Comparison of ENCODE assay signal across 8 cellular contexts in the genomic region with DNA sequence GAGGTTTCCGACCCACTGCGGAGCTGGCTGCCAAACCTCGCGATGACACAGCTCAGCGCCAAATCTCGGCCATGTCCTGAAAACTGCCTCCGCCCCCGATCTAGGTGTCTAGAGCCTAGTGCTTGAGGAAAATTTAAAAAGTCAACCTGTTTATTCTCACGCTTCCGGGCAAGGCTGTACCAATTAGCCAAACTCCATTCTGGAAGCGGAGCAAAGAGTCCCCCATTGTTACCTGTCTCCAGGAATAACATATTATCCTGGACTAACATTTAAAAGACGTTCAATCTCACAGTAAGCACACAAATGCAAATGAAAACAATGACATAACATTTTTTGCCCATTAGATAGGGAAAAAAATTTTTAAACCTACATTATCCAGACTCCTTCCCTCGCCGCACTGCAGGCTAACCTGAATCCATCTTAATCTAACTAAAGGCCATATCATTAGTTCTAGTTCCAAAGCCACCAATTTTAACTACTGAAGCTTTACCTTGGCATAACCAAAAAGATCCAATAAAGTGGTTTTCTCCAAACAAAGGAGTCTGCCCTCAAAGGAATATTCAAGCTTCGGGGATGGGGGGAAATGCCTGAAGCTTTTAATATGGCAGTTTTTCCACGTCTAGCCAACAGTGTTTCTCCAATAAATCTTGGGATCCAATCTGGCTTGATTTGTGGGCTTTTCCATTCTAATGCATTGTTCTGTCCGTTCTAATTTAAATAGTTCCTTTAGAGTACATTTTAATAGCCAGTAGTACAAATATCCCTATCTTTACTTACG. TPM values are rescaled to one million over a fixed set of nuclear protein-coding genes. Genes with fewer than 3 reads are reported as not detected.
DNase-seq lines count a peak whose midpoint lies in the region; ATAC-seq and TF ChIP-seq lines count a peak whose summit lies in the region.

No MANE protein-coding gene starts in this region.

- no peak overlapping the region for H2BK20ac ChIP-seq in IMR-90 (ENCODE audit: low read depth, low read length)

- H3K56ac ChIP-seq in IMR-90 (ENCODE audit: extremely low read depth, insufficient read depth, low read length): peak overlapping the region; percentile 83

- 50% methylated on average over 1 of the region's 18 CpGs; no CpG with 5 or more reads in 1 of the 2 experiments for WGBS in IMR-90 (ENCODE audit: extremely low coverage in 2 of 2, insufficient read length in 1 of 2), 2 experiments

- H3K18ac ChIP-seq in IMR-90 (ENCODE audit: low read depth, low read length): peak overlapping the region; percentile 32; the same call in 1 of the 2 replicates

- H2AK9ac ChIP-seq in IMR-90 (replicated peaks; ENCODE audit: low read depth, low read length, poor library complexity): no peak overlapping the region

- peak overlapping the region; percentile 72 for H2BK5ac ChIP-seq in IMR-90 (ENCODE audit: low read depth, low read length, poor library complexity, severe bottlenecking)

- peak overlapping the region; percentile 82 for H2AFZ ChIP-seq in IMR-90 (replicated peaks; ENCODE audit: low read length, poor library complexity)

- no peaks in the 10 kb centered on the region for H3K27me3 Mint-ChIP-seq in memory B cell

- POLR2A ChIA-PET in IMR-90 (lab: Charles Lee; ENCODE audit: unreplicated experiment): interaction anchor here (0.9 kb wide), 1 partner anchor 499 kb away, joined by 3 read pairs; the partner anchor contains the start of gene FAM120C

- H4K91ac ChIP-seq in IMR-90 (ENCODE audit: insufficient read depth, low read depth, low read length): no peak overlapping the region

- H3K36me3 Mint-ChIP-seq in memory B cell: peaks cover 3% of the 10 kb centered on the region

- H3K4me3 Mint-ChIP-seq in memory B cell: peak overlapping the region; percentile 90

- ATAC-seq in IMR-90 (ENCODE audit: low read depth) (no peak), memory B cell (ENCODE audit: low read depth) (no peak), HG02970 (IDR thresholded peaks at IDR 0.05; ENCODE audit: low FRiP score, unreplicated experiment) (no peak)

- 0 out of 2 replicates have a peak overlapping the region, but pooled peaks have one; percentile 44 for H3K14ac ChIP-seq in IMR-90 (replicated peaks; ENCODE audit: low read depth, low read length)

- TF ChIP-seq POLR2A in IMR-90 (IDR thresholded peaks at IDR 0.05; ENCODE audit: low read depth, low read length): no peak

- H3K9me1 ChIP-seq in IMR-90 (ENCODE audit: insufficient read depth, low read length): no peaks in the 10 kb centered on the region

- peaks cover 2% of the 10 kb centered on the region; the same call in 1 of the 2 replicates for H3K36me3 ChIP-seq in IMR-90 (ENCODE audit: control insufficient read depth, insufficient read depth, low read length)

- H2AK5ac ChIP-seq in IMR-90 (ENCODE audit: low read depth, low read length): no peak overlapping the region

- H3K79me1 ChIP-seq in IMR-90 (ENCODE audit: low read depth in 1 of 2, low read length in 2 of 2): no peaks in the 10 kb centered on the region

- peak overlapping the region; percentile 82 for H3K9ac ChIP-seq in IMR-90 (ENCODE audit: low read depth, low read length)

- no peaks in the 10 kb centered on the region for H3K9me3 Mint-ChIP-seq in memory B cell

- intact Hi-C loops in IMR-90 (cut with micrococcal nuclease): loop anchor here (5.0 to 10.0 kb wide), 2 partner anchors 148 to 500 kb away; partner anchors contain the start of gene FAM120C

- no peaks in the 10 kb centered on the region for H3K9me3 ChIP-seq in IMR-90 (ENCODE audit: control insufficient read depth, insufficient read depth, low read length)

- CTCF ChIA-PET in IMR-90 (lab: Yijun Ruan, JAX): interaction anchor here (0.9 kb wide), 1 partner anchor 43 kb away, joined by 3 read pairs; no protein-coding TSS in a partner anchor

- DNase-seq in NCI-H2107 treated with DMSO at 0.1 percent for 48 hours (lab: John Stamatoyannopoulos, UW; ENCODE audit: unreplicated experiment): peak; percentile 61
- no peak for DNase-seq in NCI-H2107 (lab: John Stamatoyannopoulos, UW)
- DNase-seq in IMR-90: no peak
- peak; percentile 13 for DNase-seq in astrocyte of the hippocampus (ENCODE audit: low read depth, low spot score)
- DNase-seq in memory B cell (ENCODE audit: low spot score in 2 of 2): no peak
- DNase-seq in Ammon's horn (ENCODE audit: low spot score): no peak
- no peak for DNase-seq in GM20000 (ENCODE audit: low spot score)

- in situ Hi-C loops in IMR-90 (cut with MboI; ENCODE audit: low sequenced_read_pairs): no loop called here

- H3K27ac Mint-ChIP-seq in memory B cell: peak overlapping the region; percentile 98

- no peak overlapping the region for H3K4ac ChIP-seq in IMR-90 (ENCODE audit: low read depth, low read length)

- peak overlapping the region; percentile 62 for H3K27ac ChIP-seq in IMR-90 (ENCODE audit: insufficient read depth, low read length)

- TF ChIP-seq RAD21 in IMR-90 (IDR thresholded peaks at IDR 0.05; ENCODE audit: low read length): no peak

- no peak overlapping the region for H2BK15ac ChIP-seq in IMR-90 (ENCODE audit: low read depth, low read length)

- peaks cover 18% of the 10 kb centered on the region for H3K4me1 Mint-ChIP-seq in memory B cell

- dilution Hi-C loops in IMR-90 (cut with HindIII; ENCODE audit: low sequenced_read_pairs, unreplicated experiment): no loop called here

- peak overlapping the region; percentile 77 to 88 for H4K8ac ChIP-seq in IMR-90 (ENCODE audit: low read depth in 2 of 2, low read length in 2 of 2)

- peaks cover 25% of the 10 kb centered on the region for H4K20me1 ChIP-seq in IMR-90 (ENCODE audit: insufficient read depth, low read length)

- H3K23ac ChIP-seq in IMR-90 (ENCODE audit: low read depth, low read length): 0 out of 2 replicates have a peak overlapping the region, but pooled peaks have one; percentile 25

- H3K4me2 ChIP-seq in IMR-90 (ENCODE audit: low read depth, low read length): peak overlapping the region; percentile 94

- no peaks in the 10 kb centered on the region for H3K4me1 ChIP-seq in IMR-90 (ENCODE audit: control insufficient read depth, insufficient read depth, low read length)

- H4K5ac ChIP-seq in IMR-90 (ENCODE audit: low read depth, low read length): peak overlapping the region; percentile 85

- peak overlapping the region; percentile 60 for H3K4me3 ChIP-seq in IMR-90 (ENCODE audit: insufficient read depth, low read depth, low read length)

- BruUV-seq in IMR-90 (replicated peaks; lab: Mats Ljungman, UMichigan): no TSS peak

- TF ChIP-seq CTCF in IMR-90 (conservative IDR thresholded peaks at IDR 0.05; ENCODE audit: low read depth, low read length) (no peak), GM20000 (IDR thresholded peaks at IDR 0.05; ENCODE audit: extremely low read depth, missing control alignments) (no peak)

- H3K27me3 ChIP-seq in IMR-90 (ENCODE audit: control insufficient read depth, insufficient read depth, low read length): no peaks in the 10 kb centered on the region

- no peak overlapping the region for H2BK120ac ChIP-seq in IMR-90 (ENCODE audit: low read depth, low read length)

TF ChIP-seq in IMR-90, 13 proteins besides CTCF, POLR2A, EP300 and RAD21:
- TF ChIP-seq BHLHE40 (IDR thresholded peaks at IDR 0.05; ENCODE audit: low read depth, low read length): no peak
- TF ChIP-seq MAFK (IDR thresholded peaks at IDR 0.05; ENCODE audit: low read depth, low read length): no peak
- TF ChIP-seq, protein P1, sequence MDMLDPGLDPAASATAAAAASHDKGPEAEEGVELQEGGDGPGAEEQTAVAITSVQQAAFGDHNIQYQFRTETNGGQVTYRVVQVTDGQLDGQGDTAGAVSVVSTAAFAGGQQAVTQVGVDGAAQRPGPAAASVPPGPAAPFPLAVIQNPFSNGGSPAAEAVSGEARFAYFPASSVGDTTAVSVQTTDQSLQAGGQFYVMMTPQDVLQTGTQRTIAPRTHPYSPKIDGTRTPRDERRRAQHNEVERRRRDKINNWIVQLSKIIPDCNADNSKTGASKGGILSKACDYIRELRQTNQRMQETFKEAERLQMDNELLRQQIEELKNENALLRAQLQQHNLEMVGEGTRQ (IDR thresholded peaks at IDR 0.05; ENCODE audit: low read depth, low read length): no peak
- no peak for TF ChIP-seq FOS (IDR thresholded peaks at IDR 0.05; ENCODE audit: low read depth, low read length)
- TF ChIP-seq MXI1 (IDR thresholded peaks at IDR 0.05; ENCODE audit: borderline replicate concordance, low read depth, low read length): no peak
- TF ChIP-seq SMC3 (IDR thresholded peaks at IDR 0.05; ENCODE audit: low read depth, low read length): no peak
- TF ChIP-seq CEBPB (IDR thresholded peaks at IDR 0.05; ENCODE audit: low read depth, low read length): no peak
- no peak for TF ChIP-seq RCOR1 (IDR thresholded peaks at IDR 0.05; ENCODE audit: insufficient replicate concordance, low read length)
- no peak for TF ChIP-seq CHD1 (IDR thresholded peaks at IDR 0.05; ENCODE audit: low read depth, low read length)
- TF ChIP-seq, protein P2, sequence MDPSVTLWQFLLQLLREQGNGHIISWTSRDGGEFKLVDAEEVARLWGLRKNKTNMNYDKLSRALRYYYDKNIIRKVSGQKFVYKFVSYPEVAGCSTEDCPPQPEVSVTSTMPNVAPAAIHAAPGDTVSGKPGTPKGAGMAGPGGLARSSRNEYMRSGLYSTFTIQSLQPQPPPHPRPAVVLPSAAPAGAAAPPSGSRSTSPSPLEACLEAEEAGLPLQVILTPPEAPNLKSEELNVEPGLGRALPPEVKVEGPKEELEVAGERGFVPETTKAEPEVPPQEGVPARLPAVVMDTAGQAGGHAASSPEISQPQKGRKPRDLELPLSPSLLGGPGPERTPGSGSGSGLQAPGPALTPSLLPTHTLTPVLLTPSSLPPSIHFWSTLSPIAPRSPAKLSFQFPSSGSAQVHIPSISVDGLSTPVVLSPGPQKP (IDR thresholded peaks at IDR 0.05; ENCODE audit: borderline replicate concordance, low read depth, low read length): no peak
- TF ChIP-seq RFX5 (IDR thresholded peaks at IDR 0.05; ENCODE audit: low read depth, low read length): no peak
- no peak for TF ChIP-seq MAZ (IDR thresholded peaks at IDR 0.05; ENCODE audit: borderline replicate concordance, low read depth, low read length)
- TF ChIP-seq NFE2L2 (IDR thresholded peaks at IDR 0.05; ENCODE audit: low read depth, low read length): no peak

RNA-seq across cellular contexts. Expression of gene HUWE1, which starts 1.9 kb away (rescaled TPM):
- 52.8 and 57.7 TPM in 2 replicates for total RNA-seq in IMR-90 (2012; rRNA removed)
- polyA plus RNA-seq in IMR-90 (2012; rRNA removed): 47.6 and 49.0 TPM in 2 replicates
- polyA plus RNA-seq in IMR-90 (2012; cell fraction: cytosol; rRNA removed): 23.6 and 32.5 TPM in 2 replicates
- 78.3 and 128 TPM in 2 replicates for polyA plus RNA-seq in IMR-90 (2012; cell fraction: nucleus; rRNA removed; ENCODE audit: low replicate concordance)

Comparison
In these comparisons a context has a peak if more than half of its experiments do, and no peak if none do; other contexts are left out.
1. DNase-seq: peak in NCI-H2107 treated with DMSO at 0.1 percent for 48 hours (single experiment) and astrocyte of the hippocampus (single experiment); none in NCI-H2107 (single experiment), IMR-90 (single experiment), memory B cell (0 of 2), Ammon's horn (single experiment) and GM20000 (single experiment).